In the genomic region with DNA sequence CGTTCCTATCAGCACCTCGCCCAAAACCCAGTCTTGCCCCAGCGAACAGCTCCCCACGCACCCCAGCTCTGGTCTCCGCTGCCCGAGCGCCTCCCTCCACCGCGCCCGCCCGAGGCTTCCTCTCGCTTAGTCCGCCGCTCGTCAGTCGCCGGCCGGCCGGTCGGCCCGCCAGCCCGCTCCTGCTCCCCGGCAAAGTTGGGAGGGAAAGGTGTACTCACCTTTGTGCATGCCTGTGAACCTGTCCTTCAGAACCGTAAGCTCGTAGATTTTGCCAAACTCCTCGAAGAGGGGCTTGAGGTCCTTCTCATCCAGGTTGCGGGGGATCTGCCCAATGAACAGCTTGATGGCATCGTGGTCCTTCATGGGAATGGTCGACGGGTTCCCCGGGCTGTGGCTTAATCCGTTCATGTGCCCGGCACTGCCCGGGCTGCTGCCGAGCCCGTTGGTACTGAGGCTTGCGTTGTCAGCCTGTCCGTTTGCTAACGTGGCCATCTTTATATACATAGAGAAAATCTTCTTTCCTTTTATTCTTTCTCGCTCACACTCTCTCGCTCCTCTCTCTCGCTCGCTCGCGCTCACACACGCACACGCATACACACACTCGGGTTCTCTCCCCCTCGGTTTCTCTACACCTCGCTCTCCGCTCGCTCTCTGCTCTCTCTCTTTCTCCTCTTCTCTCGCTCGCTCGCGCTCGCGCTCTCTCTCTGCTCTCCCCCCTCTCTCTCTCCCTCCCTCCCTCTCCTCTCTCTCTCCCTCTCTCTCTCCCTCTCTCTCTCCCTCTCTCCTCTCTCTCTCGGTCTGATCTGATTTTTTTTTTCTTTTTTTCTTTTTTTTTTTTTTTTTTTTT, we compare ENCODE assay signal across 8 cellular contexts. TPM values are rescaled to one million over a fixed set of nuclear protein-coding genes. Genes with fewer than 3 reads are reported as not detected.
DNase-seq lines count a peak whose midpoint lies in the region; ATAC-seq and TF ChIP-seq lines count a peak whose summit lies in the region.

A gene (minus strand): TSS at position 661 of the 847 bp plus-strand sequence.

- no peak for ATAC-seq in GM21717 (IDR thresholded peaks at IDR 0.05; ENCODE audit: unreplicated experiment)

- H3K9me3 Mint-ChIP-seq in Calu3 (ENCODE audit: low read depth, unreplicated experiment) = no peaks in the 10 kb centered on the region

- H3K27ac ChIP-seq in iPS-18a (ENCODE audit: low read length) (no peak within 1 kb of the TSS), spleen (peak within 1 kb of the TSS in 5 of 8 donors; percentile 22 to 71 (median 59))

- peaks cover 9% of the 10 kb centered on the region for H3K4me1 Mint-ChIP-seq in Calu3 (ENCODE audit: low read depth, unreplicated experiment)

- peaks cover 3% of the 10 kb centered on the region for H3K4me1 ChIP-seq in iPS-18a (ENCODE audit: control insufficient read depth, low read depth, low read length)
- peaks cover 0 to 35% (median 29%) of the 10 kb centered on the region in 6 donors for H3K4me1 ChIP-seq in spleen

- H3K9ac ChIP-seq in iPS-18a (ENCODE audit: low read length) = no peak within 1 kb of the TSS

- H3K27me3 Mint-ChIP-seq in Calu3 (ENCODE audit: unreplicated experiment) = peaks cover 86% of the 10 kb centered on the region

- WGBS in spleen, 5 donors = 2 to 6% (median 3%) methylated on average over 56 to 59 of the region's 59 CpGs

- H3K9me3 ChIP-seq in iPS-18a (ENCODE audit: control insufficient read depth, low read depth, low read length) (no peaks in the 10 kb centered on the region), spleen (no peaks in the 10 kb centered on the region)

- H3K27ac Mint-ChIP-seq in Calu3 (ENCODE audit: unreplicated experiment) = no peak within 1 kb of the TSS

- peak within 1 kb of the TSS; percentile 77 for H3K4me3 Mint-ChIP-seq in Calu3 (ENCODE audit: low read depth, unreplicated experiment)

- H3K27me3 ChIP-seq in iPS-18a (ENCODE audit: control insufficient read depth, insufficient read depth, low read length) (peaks cover 89% of the 10 kb centered on the region), spleen (replicated peaks in 1 of 7) (peaks cover 0 to 93% (median 45%) of the 10 kb centered on the region in 7 donors)

- TF ChIP-seq POLR2A in spleen (IDR thresholded peaks at IDR 0.05) = no peak

- TF ChIP-seq CTCF in Calu3 (IDR thresholded peaks at IDR 0.05; ENCODE audit: unreplicated experiment) (no peak), spleen (IDR thresholded peaks at IDR 0.05 in 8 of 11, conservative IDR thresholded peaks at IDR 0.05 in 3 of 11) (no peak)

- intact Hi-C loops in Calu3 (cut with micrococcal nuclease; ENCODE audit: unreplicated experiment) = no loop called here
- intact Hi-C loops in spleen (cut with DNase I; ENCODE audit: low total_unique reads) = no loop called here

- peak within 1 kb of the TSS; percentile 49 for H3K4me3 ChIP-seq in iPS-18a (ENCODE audit: low read length)
- H3K4me3 ChIP-seq in spleen = peak within 1 kb of the TSS; percentile 41 to 69 (median 55)

- CTCF ChIA-PET in Calu3 (lab: Charles Lee) = no interaction called here

- BruUV-seq in Calu3 (replicated peaks; lab: Mats Ljungman, UMichigan) = no TSS peak

- DNase-seq in Calu3 = no peak
- DNase-seq in NCI-H128 (lab: John Stamatoyannopoulos, UW; ENCODE audit: unreplicated experiment) = peak; percentile 68
- DNase-seq in astrocyte of the hippocampus (ENCODE audit: low read depth, low spot score) = peak; percentile 51
- peak; percentile 74 for DNase-seq in spleen
- DNase-seq in Kasumi-1 (lab: John Stamatoyannopoulos, UW) = no peak
- no peak for DNase-seq in NOMO-1 (lab: John Stamatoyannopoulos, UW; ENCODE audit: unreplicated experiment in 2 of 2)

- H3K36me3 ChIP-seq in iPS-18a (ENCODE audit: control insufficient read depth, low read depth, low read length) = no peaks in the 10 kb centered on the region
- H3K36me3 ChIP-seq in spleen = no peaks in the 10 kb centered on the region

- peaks cover 24% of the 10 kb centered on the region for H3K36me3 Mint-ChIP-seq in Calu3 (ENCODE audit: insufficient read depth, unreplicated experiment)

RNA-seq across cellular contexts. Expression of the gene that starts here (rescaled TPM):
- total RNA-seq in Calu3 (2022) = 5.8 and 7.8 TPM in 2 replicates
- 1 to 10 TPM in 2 of 7 donors, under 1 TPM in 5; 0.74 to 3.5 (median 0.84) TPM for total RNA-seq in spleen
- polyA plus RNA-seq in spleen = under 1 TPM; 0.46 to 0.54 (median 0.50) TPM

Comparison
In these comparisons a context has a peak if more than half of its experiments do, and no peak if none do; other contexts are left out.
1. DNase-seq: peak in NCI-H128 (single experiment), astrocyte of the hippocampus (single experiment) and spleen (single experiment); none in Calu3 (single experiment), Kasumi-1 (0 of 2) and NOMO-1 (0 of 2).